In the genomic region with DNA sequence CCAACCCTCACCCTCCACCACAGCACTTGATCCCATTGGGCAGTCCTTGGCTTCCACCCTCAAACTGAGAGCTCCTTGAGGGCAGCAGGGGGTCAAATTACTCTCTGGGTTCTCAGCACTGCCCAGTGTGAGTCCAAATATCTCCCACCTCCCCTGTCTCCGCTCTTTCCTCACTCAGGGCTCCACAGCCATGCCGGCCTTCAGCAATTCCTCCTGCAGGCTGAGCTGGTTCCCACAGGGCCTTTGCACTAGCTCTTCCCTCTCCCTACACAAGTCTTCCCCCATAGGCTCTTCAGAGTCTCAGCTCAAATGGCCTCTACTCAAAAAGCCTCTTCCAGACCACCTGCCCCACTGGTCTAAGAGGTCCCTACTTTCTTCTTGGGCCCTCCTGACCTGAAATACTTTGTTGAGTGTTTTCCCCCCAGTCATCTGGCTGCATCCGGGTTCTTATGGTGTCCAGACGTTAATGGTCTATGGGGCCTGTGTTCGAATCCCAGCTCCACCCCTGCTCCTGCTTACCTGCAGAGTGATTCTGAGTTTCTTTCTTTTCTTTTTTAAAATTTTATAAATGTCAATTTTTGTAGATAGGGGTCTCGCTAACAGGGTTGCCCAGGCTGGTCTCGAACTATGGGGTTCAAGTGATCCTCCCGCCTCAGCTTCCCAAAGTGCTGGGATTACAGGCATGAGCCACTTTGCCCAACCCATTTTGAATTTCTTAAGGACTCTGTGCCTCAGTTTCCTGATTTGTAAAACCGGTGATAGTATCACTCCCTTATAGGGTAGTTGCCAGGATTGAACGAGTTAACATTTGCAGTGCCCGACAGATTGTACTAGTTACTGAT, we compare ENCODE assay signal across 8 cellular contexts. TPM values are rescaled to one million over a fixed set of nuclear protein-coding genes. Genes with fewer than 3 reads are reported as not detected.
DNase-seq lines count a peak whose midpoint lies in the region; ATAC-seq and TF ChIP-seq lines count a peak whose summit lies in the region.

No MANE protein-coding gene starts in this region.

- TF ChIP-seq POLR2A in vagina (IDR thresholded peaks at IDR 0.05): no peak

- intact Hi-C loops in cardiac septum (cut with DNase I): loop anchor here (5.0 kb wide), 1 partner anchor 76 kb away; no protein-coding TSS in a partner anchor
- intact Hi-C loops in Right ventricle myocardium superior (cut with DNase I): no loop called here
- intact Hi-C loops in vagina (cut with DNase I): loop anchor here (5.0 kb wide), 1 partner anchor 54 kb away; no protein-coding TSS in a partner anchor

- H3K27ac ChIP-seq in caudate nucleus (ENCODE audit: low read depth, low read length) (peak overlapping the region; percentile 62), mucosa of rectum (ENCODE audit: low read depth in 2 of 2, low read length in 2 of 2) (peak overlapping the region; percentile 98), vagina (peak overlapping the region; percentile 98)

- H3K9me3 ChIP-seq in mucosa of rectum (ENCODE audit: control insufficient read depth in 2 of 2, low read length in 2 of 2) (no peaks in the 10 kb centered on the region), vagina (no peaks in the 10 kb centered on the region)

- H3K4me1 ChIP-seq in mucosa of rectum (ENCODE audit: control insufficient read depth in 2 of 2, insufficient read depth in 2 of 2, low read length in 2 of 2) (peaks cover 28 to 34% of the 10 kb centered on the region in 2 donors), vagina (peaks cover 42% of the 10 kb centered on the region)

- DNase-seq in cardiac septum (ENCODE audit: low spot score): peak; percentile 38
- no peak for DNase-seq in Right ventricle myocardium superior
- DNase-seq in caudate nucleus (lab: John Stamatoyannopoulos, UW): no peak
- no peak for DNase-seq in vagina (ENCODE audit: extremely low spot score in 2 of 2)
- no peak for DNase-seq in globus pallidus (ENCODE audit: low spot score)

- H3K36me3 ChIP-seq in mucosa of rectum (ENCODE audit: control insufficient read depth in 2 of 2, insufficient read depth in 2 of 2, low read length in 2 of 2) (no peaks in the 10 kb centered on the region), vagina (no peaks in the 10 kb centered on the region)

- ATAC-seq in Right ventricle myocardium superior (ENCODE audit: poor library complexity) (no peak), GM18519 (IDR thresholded peaks at IDR 0.05; ENCODE audit: low FRiP score, unreplicated experiment) (no peak), HG03469 (IDR thresholded peaks at IDR 0.05; ENCODE audit: unreplicated experiment) (no peak)

- H3K4me3 ChIP-seq in mucosa of rectum (ENCODE audit: low read length in 2 of 2) (peak overlapping the region; percentile 89 to 93), vagina (peak overlapping the region; percentile 93 to 97)

- H3K27me3 ChIP-seq in mucosa of rectum (ENCODE audit: control insufficient read depth in 2 of 2, insufficient read depth in 2 of 2, low read length in 2 of 2) (no peaks in the 10 kb centered on the region), vagina (no peaks in the 10 kb centered on the region)

- peak overlapping the region; percentile 80 to 99 for H3K9ac ChIP-seq in mucosa of rectum (ENCODE audit: low read depth in 1 of 2, low read length in 2 of 2)

- no peak for TF ChIP-seq CTCF in vagina (IDR thresholded peaks at IDR 0.05)

RNA-seq across cellular contexts. Expression of a gene that starts 1.0 kb away (rescaled TPM):
- total RNA-seq in cardiac septum: 22.0 TPM
- 8.2 TPM for total RNA-seq in Right ventricle myocardium superior
- 64.1 TPM for total RNA-seq in vagina

RNA-seq across cellular contexts. Expression of a gene that starts 44.2 kb away (rescaled TPM):
- total RNA-seq in cardiac septum (27.2 TPM), Right ventricle myocardium superior (36.0 TPM), vagina (24.6 TPM)
